ENCODE assay signal across 20 cellular contexts in the genomic region with DNA sequence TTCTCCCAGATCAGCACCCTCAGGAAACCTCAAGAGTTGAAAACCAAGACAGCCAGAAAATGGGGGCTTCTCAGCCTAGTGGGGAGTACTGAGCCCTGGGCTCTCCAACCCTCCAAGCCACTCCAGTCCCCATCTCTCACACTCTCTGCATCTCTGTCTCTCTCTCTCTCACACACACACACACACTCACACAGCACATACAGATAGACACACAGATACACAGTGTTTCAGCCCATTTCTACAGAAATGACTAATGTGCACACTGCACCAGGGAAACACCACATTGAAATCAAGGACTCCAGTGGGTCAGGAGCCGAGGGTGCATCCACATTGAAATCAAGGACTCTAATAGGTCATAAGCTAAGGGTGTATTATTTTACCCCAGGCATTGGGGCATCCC.
"Had no signal": no experiment of that assay in that cellular context is flagged by ENCODE, and none has a peak within 500 bp of the region (broad histone marks: within the 10 kb centered on the region; RNA-seq: fewer than 3 reads in every experiment).

No MANE protein-coding gene starts in this region.

- H3K27ac Mint-ChIP-seq: activated B cell treated with CpG ODN at 0.5 μM for 24 hours, progenitor cell of endocrine pancreas had no signal

- H3K9me3 ChIP-seq: colonic mucosa, right atrium auricular region, stomach, testis had no signal

- H3K4me3 Mint-ChIP-seq: activated B cell treated with CpG ODN at 0.5 μM for 24 hours, nephron had no signal

- H3K4me1 ChIP-seq: colonic mucosa, right atrium auricular region, stomach, testis had no signal

- FAIRE-seq: TTC549 had no signal

- DNase-seq: activated B cell treated with CpG ODN at 0.5 μM for 24 hours; activated CD4-positive, alpha-beta T cell treated with anti-CD3 and anti-CD28 coated beads, Interleukin-2, amount 50 U/mL, for 1 hour; activated naive CD4-positive, alpha-beta T cell treated with anti-CD3 and anti-CD28 coated beads, Interleukin-2, amount 50 U/mL, for 16 hours; amygdala; central memory CD4-positive, alpha-beta T cell; colonic mucosa; foreskin fibroblast; mesendoderm; SHP77 treated with DMSO at 0.1 percent for 48 hours; stimulated activated CD4-positive, alpha-beta T cell treated with anti-CD3 and anti-CD28 coated beads, Interleukin-15, amount 100 ng/mL, for 24 hours; stimulated activated CD4-positive, alpha-beta T cell treated with anti-CD3 and anti-CD28 coated beads, Interleukin-4, amount 100 ng/mL, for 24 hours; stomach; testis had no signal

- H3K27me3 ChIP-seq: colonic mucosa, right atrium auricular region, testis had no signal

- H3K4me3 ChIP-seq: colonic mucosa, right atrium auricular region, skin epidermis, stomach, testis had no signal

- H3K27ac ChIP-seq: colonic mucosa, right atrium auricular region, skin epidermis, stomach, testis had no signal

- H3K36me3 Mint-ChIP-seq: brain had no signal

- H3K9me3 Mint-ChIP-seq: activated B cell treated with CpG ODN at 0.5 μM for 24 hours; brain; nephron; T-helper 1 cell treated with Interleukin-12 subunit alpha and Interleukin-12 subunit beta and Interleukin-4 antibody, amounts not matched to agents 30 μg/mL and 1 μg/mL, for 36 hours had no signal

- H3K36me3 ChIP-seq: colonic mucosa, right atrium auricular region, stomach had no signal
